Comparison of ENCODE assay signal across 17 cellular contexts in the genomic region with DNA sequence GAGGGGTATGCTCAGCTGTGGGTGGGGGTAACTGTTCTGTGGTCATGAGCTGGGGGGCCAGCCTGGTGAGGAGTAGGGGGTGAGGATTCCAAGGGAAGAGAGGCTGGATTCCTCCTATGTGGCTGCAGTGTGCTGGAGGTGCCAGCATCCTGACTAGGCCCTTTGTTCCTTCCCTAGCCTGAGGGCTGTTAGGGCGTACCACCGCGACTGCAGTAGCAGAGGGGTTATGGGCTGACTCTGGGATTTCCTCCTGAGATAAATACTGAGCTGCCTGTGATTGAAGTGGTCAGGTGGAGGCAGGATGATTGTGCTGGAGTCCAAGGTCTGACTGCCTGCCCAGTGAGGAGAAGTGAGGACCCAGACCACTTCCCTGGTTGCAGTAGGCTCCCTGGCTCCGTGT.
A peak's percentile ranks its signal among the peaks of the same experiment; 100 is the strongest.
DNase-seq lines count a peak whose midpoint lies in the region; ATAC-seq and TF ChIP-seq lines count a peak whose summit lies in the region.
"Had no signal": no experiment of that assay in that cellular context is flagged by ENCODE, and none has a peak within 500 bp of the region (broad histone marks: within the 10 kb centered on the region; RNA-seq: fewer than 3 reads in every experiment).

No MANE protein-coding gene starts in this region.

- peak overlapping the region; percentile 64 for H3K18ac ChIP-seq in neuronal stem cell (ENCODE audit: low read length)

- intact Hi-C loops in Caco-2 (cut with micrococcal nuclease; ENCODE audit: unreplicated experiment) = no loop called here

- no TSS peak for BruUV-seq in Caco-2 (replicated peaks; lab: Mats Ljungman, UMichigan)

- POLR2A ChIA-PET in WTC11 (lab: Charles Lee) (no interaction called here), Caco-2 (lab: Charles Lee) (no interaction called here)

- H3K27me3 ChIP-seq in GM23338 (ENCODE audit: insufficient read depth) (no peaks in the 10 kb centered on the region), neuronal stem cell (ENCODE audit: control insufficient read depth in 3 of 3, insufficient read depth in 3 of 3, low read depth in 1 of 3, low read length in 3 of 3) (no peaks in the 10 kb centered on the region), Caco-2 (replicated peaks; ENCODE audit: control insufficient read depth, insufficient read depth, low read length) (no peaks in the 10 kb centered on the region)

- H3K27me3 Mint-ChIP-seq in GM23338 (ENCODE audit: insufficient read depth, low read depth, poor library complexity) = no peaks in the 10 kb centered on the region
- no peaks in the 10 kb centered on the region for H3K27me3 Mint-ChIP-seq in WTC11 (ENCODE audit: low read depth)
- peaks cover 2% of the 10 kb centered on the region for H3K27me3 Mint-ChIP-seq in Caco-2 (ENCODE audit: insufficient read depth, unreplicated experiment)
- H3K27me3 Mint-ChIP-seq: B cell; CD4-positive, alpha-beta T cell had no signal

- H3K9me3 ChIP-seq in neuronal stem cell (replicated peaks in 1 of 2; ENCODE audit: control insufficient read depth in 2 of 2, insufficient read depth in 1 of 2, low read depth in 1 of 2, low read length in 2 of 2) = no peaks in the 10 kb centered on the region
- 0 out of 2 replicates have a peak, but pooled peaks cover 4% of the 10 kb centered on the region for H3K9me3 ChIP-seq in Caco-2

- H4K91ac ChIP-seq in neuronal stem cell (ENCODE audit: low read depth, low read length, poor library complexity) = no peak overlapping the region

- no peak overlapping the region for H3K4ac ChIP-seq in neuronal stem cell (ENCODE audit: low read length)

- H3K23ac ChIP-seq in neuronal stem cell (ENCODE audit: low read depth, low read length, poor library complexity) = no peak overlapping the region

- no peak overlapping the region for H2AK5ac ChIP-seq in neuronal stem cell (ENCODE audit: low read depth, low read length)

- H3K4me3 ChIP-seq in GM23338 (no peak overlapping the region), neuronal stem cell (ENCODE audit: low read length in 2 of 2) (no peak overlapping the region), Caco-2 (ENCODE audit: low read depth, low read length) (no peak overlapping the region)
- H3K4me3 ChIP-seq: GM23248 had no signal

- H3K36me3 Mint-ChIP-seq in GM23338 (ENCODE audit: low read depth) (peaks cover 13% of the 10 kb centered on the region; the same call in 2 of the 3 replicates), WTC11 (peaks cover 14% of the 10 kb centered on the region), Caco-2 (ENCODE audit: insufficient read depth, unreplicated experiment) (no peaks in the 10 kb centered on the region)

- no peaks in the 10 kb centered on the region for H3K79me1 ChIP-seq in neuronal stem cell (ENCODE audit: low read depth, low read length)

- no peaks in the 10 kb centered on the region for H4K20me1 ChIP-seq in GM23338 (replicated peaks; ENCODE audit: insufficient read depth)

- H3K27ac ChIP-seq in GM23338 (ENCODE audit: low read depth) (no peak overlapping the region), neuronal stem cell (replicated peaks; ENCODE audit: low read length) (no peak overlapping the region), substantia nigra (ENCODE audit: low read depth, low read length, poor library complexity, severe bottlenecking) (no peak overlapping the region)
- H3K27ac ChIP-seq: GM23248, HL-60 had no signal

- H2BK12ac ChIP-seq in neuronal stem cell (ENCODE audit: low read length) = no peak overlapping the region

- H3K27ac Mint-ChIP-seq in GM23338 (no peak overlapping the region), WTC11 (no peak overlapping the region), Caco-2 (ENCODE audit: unreplicated experiment) (no peak overlapping the region)
- H3K27ac Mint-ChIP-seq: B cell; CD4-positive, alpha-beta T cell had no signal

- DNase-seq in GM23338 (ENCODE audit: low spot score) (no peak), WTC11 (ENCODE audit: low spot score) (no peak), neuronal stem cell (ENCODE audit: low spot score) (no peak), Caco-2 (no peak), hippocampal formation (lab: John Stamatoyannopoulos, UW) (no peak), substantia nigra (lab: John Stamatoyannopoulos, UW) (no peak)
- DNase-seq: C1 segment of cervical spinal cord; CD4-positive, alpha-beta T cell; DMS153; DMS79 treated with DMSO at 0.1 percent for 48 hours; EL; GDM1; GM23248; H7 had no signal

- H3K4me3 Mint-ChIP-seq in GM23338 = no peak overlapping the region
- H3K4me3 Mint-ChIP-seq in WTC11 = no peak overlapping the region
- no peak overlapping the region for H3K4me3 Mint-ChIP-seq in Caco-2 (ENCODE audit: unreplicated experiment)
- H3K4me3 Mint-ChIP-seq: B cell; CD4-positive, alpha-beta T cell had no signal

- H3K79me2 ChIP-seq in GM23338 (replicated peaks; ENCODE audit: insufficient read depth) = no peaks in the 10 kb centered on the region

- H3K9ac ChIP-seq in neuronal stem cell (ENCODE audit: low read depth, low read length, poor library complexity) = no peak overlapping the region
- H3K9ac ChIP-seq: GM23248 had no signal

- H2BK120ac ChIP-seq in neuronal stem cell (ENCODE audit: low read depth, low read length) = no peak overlapping the region

- H3K4me2 ChIP-seq in GM23338 (no peak overlapping the region), neuronal stem cell (ENCODE audit: insufficient read depth, low read length, poor library complexity, severe bottlenecking) (no peak overlapping the region)

- WGBS in neuronal stem cell (ENCODE audit: extremely low coverage in 2 of 2, insufficient read length in 2 of 2, insufficient replicate concordance in 1 of 2), 2 donors = no CpG with 5 or more reads among the region's 4 CpGs

- H2AFZ ChIP-seq in GM23338 = peak overlapping the region; percentile 48; the same call in 1 of the 2 replicates
- no peak overlapping the region for H2AFZ ChIP-seq in neuronal stem cell (ENCODE audit: low read length)
- H2AFZ ChIP-seq: GM23248 had no signal

- H4K8ac ChIP-seq in neuronal stem cell (ENCODE audit: low read depth, low read length) = peak overlapping the region; percentile 24

- CTCF ChIA-PET in WTC11 (lab: Charles Lee) = no interaction called here
- CTCF ChIA-PET in Caco-2 (lab: Charles Lee) = no interaction called here

- H3K9me2 ChIP-seq in GM23338 (ENCODE audit: insufficient read depth) = no peaks in the 10 kb centered on the region; the same call in 1 of the 2 replicates

- H3F3A ChIP-seq in GM23338 (replicated peaks; ENCODE audit: low read depth) = no peaks in the 10 kb centered on the region

- H3K9me3 Mint-ChIP-seq in GM23338 (peaks cover 17% of the 10 kb centered on the region), WTC11 (peaks cover 28% of the 10 kb centered on the region), Caco-2 (ENCODE audit: unreplicated experiment) (peaks cover 19% of the 10 kb centered on the region)

- no peak overlapping the region for H2BK15ac ChIP-seq in neuronal stem cell (ENCODE audit: low read length)

- H2BK5ac ChIP-seq in neuronal stem cell (ENCODE audit: low read length) = no peak overlapping the region

- TF ChIP-seq CTCF in GM23338 (conservative IDR thresholded peaks at IDR 0.05; ENCODE audit: low read depth in 2 of 2) (no peak), WTC11 (IDR thresholded peaks at IDR 0.05) (no peak), Caco-2 (IDR thresholded peaks at IDR 0.05; ENCODE audit: insufficient read depth in 1 of 2, low read depth in 1 of 2, low read length in 1 of 2, severe bottlenecking in 1 of 2, unreplicated experiment in 1 of 2) (no peak)

- H3K4me1 Mint-ChIP-seq in GM23338 (no peaks in the 10 kb centered on the region), WTC11 (no peaks in the 10 kb centered on the region), Caco-2 (ENCODE audit: low read depth, unreplicated experiment) (no peaks in the 10 kb centered on the region)
- H3K4me1 Mint-ChIP-seq: B cell had no signal

- ATAC-seq in GM23338 (no peak), WTC11 (peak; percentile 16; the same call in 1 of the 2 replicates), GM19397 (IDR thresholded peaks at IDR 0.05; ENCODE audit: unreplicated experiment) (no peak)

- H3K14ac ChIP-seq in neuronal stem cell (ENCODE audit: low read length) = no peak overlapping the region

- 0 out of 2 replicates have a peak, but pooled peaks cover 5% of the 10 kb centered on the region for H3K36me3 ChIP-seq in GM23338 (ENCODE audit: insufficient read depth)
- H3K36me3 ChIP-seq in neuronal stem cell (replicated peaks in 1 of 2; ENCODE audit: control insufficient read depth in 2 of 2, insufficient read depth in 2 of 2, low read length in 2 of 2) = no peaks in the 10 kb centered on the region
- no peaks in the 10 kb centered on the region for H3K36me3 ChIP-seq in Caco-2 (ENCODE audit: control insufficient read depth, insufficient read depth, low read length)

- H3K4me1 ChIP-seq in GM23338 (ENCODE audit: insufficient read depth) = no peaks in the 10 kb centered on the region
- no peaks in the 10 kb centered on the region for H3K4me1 ChIP-seq in neuronal stem cell (ENCODE audit: control insufficient read depth in 2 of 2, insufficient read depth in 1 of 2, low read depth in 1 of 2, low read length in 2 of 2)
- no peaks in the 10 kb centered on the region for H3K4me1 ChIP-seq in Caco-2

TF ChIP-seq in GM23338, 12 proteins besides CTCF, POLR2A, EP300 and RAD21 (continues in another document):
- TF ChIP-seq EZH2 (IDR thresholded peaks at IDR 0.05; ENCODE audit: low read depth, unreplicated experiment) (no peak), STAT1 (IDR thresholded peaks at IDR 0.05; ENCODE audit: unreplicated experiment) (no peak), ZNF114 (CRISPR knock-in tag; IDR thresholded peaks at IDR 0.05) (no peak), EZH2phosphoT487 (IDR thresholded peaks at IDR 0.05; ENCODE audit: unreplicated experiment) (no peak)

TF ChIP-seq in WTC11, 78 proteins besides CTCF, POLR2A, EP300 and RAD21 (continues in another document):
- TF ChIP-seq OVOL2 (CRISPR knock-in tag; IDR thresholded peaks at IDR 0.05; ENCODE audit: borderline replicate concordance) = no peak
- TF ChIP-seq, protein P1, sequence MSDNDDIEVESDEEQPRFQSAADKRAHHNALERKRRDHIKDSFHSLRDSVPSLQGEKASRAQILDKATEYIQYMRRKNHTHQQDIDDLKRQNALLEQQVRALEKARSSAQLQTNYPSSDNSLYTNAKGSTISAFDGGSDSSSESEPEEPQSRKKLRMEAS (CRISPR knock-in tag; IDR thresholded peaks at IDR 0.05) = no peak
- no peak for TF ChIP-seq KAT7 (CRISPR knock-in tag; IDR thresholded peaks at IDR 0.05; ENCODE audit: borderline replicate concordance)
- TF ChIP-seq, protein P2, sequence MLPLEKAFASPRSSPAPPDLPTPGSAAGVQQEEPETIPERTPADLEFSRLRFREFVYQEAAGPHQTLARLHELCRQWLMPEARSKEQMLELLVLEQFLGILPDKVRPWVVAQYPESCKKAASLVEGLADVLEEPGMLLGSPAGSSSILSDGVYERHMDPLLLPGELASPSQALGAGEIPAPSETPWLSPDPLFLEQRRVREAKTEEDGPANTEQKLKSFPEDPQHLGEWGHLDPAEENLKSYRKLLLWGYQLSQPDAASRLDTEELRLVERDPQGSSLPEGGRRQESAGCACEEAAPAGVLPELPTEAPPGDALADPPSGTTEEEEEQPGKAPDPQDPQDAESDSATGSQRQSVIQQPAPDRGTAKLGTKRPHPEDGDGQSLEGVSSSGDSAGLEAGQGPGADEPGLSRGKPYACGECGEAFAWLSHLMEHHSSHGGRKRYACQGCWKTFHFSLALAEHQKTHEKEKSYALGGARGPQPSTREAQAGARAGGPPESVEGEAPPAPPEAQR (CRISPR knock-in tag; IDR thresholded peaks at IDR 0.05) = no peak
- TF ChIP-seq TEAD1 (CRISPR knock-in tag; IDR thresholded peaks at IDR 0.05) = no peak
